In genomic region chr4:90007494-90008167, GRCh38 we compare ENCODE assay signal across 27 cellular contexts.
"Had no signal": no experiment of that assay in that cellular context is flagged by ENCODE, and none has a peak within 500 bp of the region (broad histone marks: within the 10 kb centered on the region; RNA-seq: fewer than 3 reads in every experiment).

No MANE protein-coding gene starts in this region.

- H3K4me1 ChIP-seq: adrenal gland, ascending aorta, left ventricle myocardium inferior, prostate gland had no signal

- H3K27ac ChIP-seq: adrenal gland, ascending aorta, brain microvascular endothelial cell, left ventricle myocardium inferior, neutrophil, ovary, prostate gland, thyroid gland had no signal

- H3K27me3 Mint-ChIP-seq: activated B cell treated with CpG ODN at 0.5 μM for 24 hours; activated naive CD8-positive, alpha-beta T cell; dendritic cell treated with granulocyte-macrophage colony-stimulating factor and Interleukin-4, amounts not matched to agents 40 ng/mL and 50 ng/mL, for 4 days; stimulated activated naive CD8-positive, alpha-beta T cell treated with anti-CD3 and anti-CD28 coated beads, Interleukin-15, Interleukin-2, amounts not matched to agents 100 ng/mL and 50 ng/mL, for 24 hours had no signal

- DNase-seq: activated B cell treated with CpG ODN at 0.5 μM for 24 hours; activated CD4-positive, alpha-beta T cell treated with anti-CD3 and anti-CD28 coated beads for 4 hours; activated CD4-positive, alpha-beta T cell treated with anti-CD3 and anti-CD28 coated beads, Interleukin-2, amount 50 U/mL, for 48 hours; activated CD8-positive, alpha-beta memory T cell treated with anti-CD3 and anti-CD28 coated beads, Interleukin-2, amount 50 U/mL, for 48 hours; activated naive CD4-positive, alpha-beta T cell; activated T-cell treated with anti-CD3 and anti-CD28 coated beads, Interleukin-2, amount 50 U/mL, for 4 hours; adrenal gland; brain microvascular endothelial cell; caudate nucleus; effector CD4-positive, alpha-beta T cell; erythroblast; foreskin fibroblast; immature natural killer cell; left ventricle myocardium inferior; naive thymus-derived CD8-positive, alpha-beta T cell; ovary; stimulated activated CD4-positive, alpha-beta T cell treated with anti-CD3 and anti-CD28 coated beads, Interleukin-4, amount 100 ng/mL, for 4 hours; substantia nigra; thyroid gland had no signal

- H3K27ac Mint-ChIP-seq: activated B cell treated with CpG ODN at 0.5 μM for 24 hours; activated naive CD8-positive, alpha-beta T cell; activated T-helper 2 cell treated with anti-CD3 and anti-CD28 coated beads, Interferon-gamma antibody, Interleukin-2, Interleukin-4, amounts not matched to agents 10 μg/mL and 5 μg/mL and 100 μg/mL, durations not matched to agents 14 hours and 24 hours and 36 hours; dendritic cell treated with granulocyte-macrophage colony-stimulating factor and Interleukin-4, amounts not matched to agents 40 ng/mL and 50 ng/mL, for 4 days; immature natural killer cell; mesothelial cell of epicardium; stimulated activated naive CD8-positive, alpha-beta T cell treated with anti-CD3 and anti-CD28 coated beads, Interleukin-15, Interleukin-2, amounts not matched to agents 100 ng/mL and 50 ng/mL, for 24 hours had no signal

- H3K9me3 ChIP-seq: adrenal gland, ascending aorta, neutrophil, ovary, prostate gland, thyroid gland had no signal

- H3K4me3 Mint-ChIP-seq: activated B cell treated with CpG ODN at 0.5 μM for 24 hours; activated naive CD8-positive, alpha-beta T cell; activated T-cell treated with anti-CD3 and anti-CD28 coated beads, Interleukin-2, amount 50 U/mL, for 4 hours; dendritic cell treated with granulocyte-macrophage colony-stimulating factor and Interleukin-4, amounts not matched to agents 40 ng/mL and 50 ng/mL, for 4 days; immature natural killer cell; mesothelial cell of epicardium; naive thymus-derived CD8-positive, alpha-beta T cell; stimulated activated naive CD8-positive, alpha-beta T cell treated with anti-CD3 and anti-CD28 coated beads, Interleukin-15, Interleukin-2, amounts not matched to agents 100 ng/mL and 50 ng/mL, for 24 hours had no signal

- H3K9me3 Mint-ChIP-seq: activated T-cell treated with anti-CD3 and anti-CD28 coated beads, Interleukin-2, amount 50 U/mL, for 4 hours; activated T-helper 2 cell treated with anti-CD3 and anti-CD28 coated beads, Interferon-gamma antibody, Interleukin-2, Interleukin-4, amounts not matched to agents 10 μg/mL and 5 μg/mL and 100 μg/mL, durations not matched to agents 14 hours and 24 hours and 36 hours had no signal

- H3K4me1 Mint-ChIP-seq: activated B cell treated with CpG ODN at 0.5 μM for 24 hours; immature natural killer cell; naive thymus-derived CD8-positive, alpha-beta T cell had no signal

- H3K36me3 ChIP-seq: adrenal gland, ascending aorta, brain microvascular endothelial cell, left ventricle myocardium inferior, neutrophil, ovary, prostate gland, thyroid gland had no signal

- H3K4me3 ChIP-seq: adrenal gland, ascending aorta, left ventricle myocardium inferior, ovary, prostate gland, thyroid gland had no signal

- H3K27me3 ChIP-seq: adrenal gland, ascending aorta, brain microvascular endothelial cell, neutrophil, ovary, thyroid gland had no signal

- H3K36me3 Mint-ChIP-seq: activated naive CD8-positive, alpha-beta T cell; immature natural killer cell; mesothelial cell of epicardium; naive thymus-derived CD8-positive, alpha-beta T cell had no signal

- ATAC-seq: activated T-cell treated with anti-CD3 and anti-CD28 coated beads, Interleukin-2, amount 50 U/mL, for 4 hours; naive thymus-derived CD8-positive, alpha-beta T cell had no signal
